In genomic region chr12:104519190-104519857, GRCh38 we compare ENCODE assay signal across 10 cellular contexts.
DNase-seq lines count a peak whose midpoint lies in the region; ATAC-seq and TF ChIP-seq lines count a peak whose summit lies in the region.
"Had no signal": no experiment of that assay in that cellular context is flagged by ENCODE, and none has a peak within 500 bp of the region (broad histone marks: within the 10 kb centered on the region; RNA-seq: fewer than 3 reads in every experiment).

No MANE protein-coding gene starts in this region.

- H3K4me1 ChIP-seq in CD4-positive, CD25-positive, alpha-beta regulatory T cell (ENCODE audit: control insufficient read depth, insufficient read depth, low read length, poor library complexity, severe bottlenecking) = peaks cover 82% of the 10 kb centered on the region
- H3K4me1 ChIP-seq in mucosa of descending colon (ENCODE audit: low read depth) = no peaks in the 10 kb centered on the region
- no peaks in the 10 kb centered on the region for H3K4me1 ChIP-seq in mammary epithelial cell (ENCODE audit: insufficient read depth, low read length)
- H3K4me1 ChIP-seq in thyroid gland = peaks cover 12 to 30% of the 10 kb centered on the region in 2 donors
- H3K4me1 ChIP-seq: Caco-2 had no signal

- no peak for TF ChIP-seq POLR2A in thyroid gland (IDR thresholded peaks at IDR 0.05)

- H3K4me3 Mint-ChIP-seq in CD4-positive, CD25-positive, alpha-beta regulatory T cell = peak overlapping the region in 3 of 4 donors; percentile 45 to 78 (median 60)
- peak overlapping the region; percentile 75 for H3K4me3 Mint-ChIP-seq in activated B cell treated with CpG ODN at 0.5 μM for 24 hours

- CTCF ChIA-PET in activated B cell treated with CpG ODN at 0.5 μM for 24 hours (lab: Charles Lee) (interaction anchor here (1.5 to 2.7 kb wide), 2 partner anchors 62 to 138 kb away, joined by 3 to 8 read pairs; no protein-coding TSS in a partner anchor), mammary epithelial cell (lab: Charles Lee; ENCODE audit: low non-redundant PET) (interaction anchor here (0.6 kb wide), 1 partner anchor 15 kb away, joined by 4 read pairs; no protein-coding TSS in a partner anchor)

- in situ Hi-C loops in mammary epithelial cell (cut with MboI; ENCODE audit: low sequenced_read_pairs in 2 of 2) = no loop called here

- peaks cover 0 to 1% (median 0%) of the 10 kb centered on the region in 7 donors for H3K9me3 Mint-ChIP-seq in CD4-positive, CD25-positive, alpha-beta regulatory T cell
- H3K9me3 Mint-ChIP-seq in activated B cell treated with CpG ODN at 0.5 μM for 24 hours = no peaks in the 10 kb centered on the region

- H3K4me3 ChIP-seq in CD4-positive, CD25-positive, alpha-beta regulatory T cell (ENCODE audit: low read depth, low read length) = peak overlapping the region; percentile 12
- H3K4me3 ChIP-seq in mucosa of descending colon = no peak overlapping the region
- no peak overlapping the region for H3K4me3 ChIP-seq in mammary epithelial cell (replicated peaks in 1 of 3; ENCODE audit: insufficient read depth in 1 of 3, low read depth in 2 of 3, low read length in 3 of 3)
- H3K4me3 ChIP-seq in thyroid gland (replicated peaks in 1 of 3) = no peak overlapping the region
- H3K4me3 ChIP-seq: adrenal gland had no signal

- 98% methylated on average over 5 of the region's 5 CpGs for WGBS in mammary epithelial cell (ENCODE audit: low coverage, missing lambda C conversion rate)
- WGBS in thyroid gland, 2 donors = 82 to 98% methylated on average over 5 of the region's 5 CpGs

- H3K27me3 ChIP-seq in CD4-positive, CD25-positive, alpha-beta regulatory T cell (ENCODE audit: control insufficient read depth, insufficient read depth, low read length) = no peaks in the 10 kb centered on the region
- no peaks in the 10 kb centered on the region for H3K27me3 ChIP-seq in mammary epithelial cell (ENCODE audit: insufficient read depth, low read length)
- H3K27me3 ChIP-seq in thyroid gland = no peaks in the 10 kb centered on the region
- H3K27me3 ChIP-seq: adrenal gland had no signal

- H3K9me3 ChIP-seq in CD4-positive, CD25-positive, alpha-beta regulatory T cell (ENCODE audit: control insufficient read depth in 2 of 2, low read length in 2 of 2) = no peaks in the 10 kb centered on the region
- H3K9me3 ChIP-seq in mucosa of descending colon (no peaks in the 10 kb centered on the region), mammary epithelial cell (replicated peaks; ENCODE audit: insufficient read depth, low read length) (no peaks in the 10 kb centered on the region), thyroid gland (no peaks in the 10 kb centered on the region)
- H3K9me3 ChIP-seq: adrenal gland, Caco-2 had no signal

- intact Hi-C loops in activated B cell treated with CpG ODN at 0.5 μM for 24 hours (cut with micrococcal nuclease) (no loop called here), mucosa of descending colon (cut with DNase I, micrococcal nuclease) (no loop called here), mammary epithelial cell (cut with micrococcal nuclease) (no loop called here), thyroid gland (cut with DNase I) (no loop called here)

- no TSS peak for BruUV-seq in mammary epithelial cell (replicated peaks; lab: Mats Ljungman, UMichigan)

- H3K27me3 Mint-ChIP-seq in CD4-positive, CD25-positive, alpha-beta regulatory T cell = no peaks in the 10 kb centered on the region
- H3K27me3 Mint-ChIP-seq in activated B cell treated with CpG ODN at 0.5 μM for 24 hours = no peaks in the 10 kb centered on the region

- H3K36me3 Mint-ChIP-seq in CD4-positive, CD25-positive, alpha-beta regulatory T cell = peaks cover under 1% of the 10 kb centered on the region
- peaks cover under 1% of the 10 kb centered on the region for H3K36me3 Mint-ChIP-seq in activated B cell treated with CpG ODN at 0.5 μM for 24 hours (ENCODE audit: low read depth)

- ATAC-seq in CD4-positive, CD25-positive, alpha-beta regulatory T cell (ENCODE audit: low read depth in 2 of 2) = peak; percentile 83 to 87
- peak; percentile 38 for ATAC-seq in HG03196 (IDR thresholded peaks at IDR 0.05; ENCODE audit: unreplicated experiment)
- ATAC-seq in activated B cell treated with CpG ODN at 0.5 μM for 24 hours (ENCODE audit: low read depth) = peak; percentile 53
- ATAC-seq in mucosa of descending colon = peak; percentile 60
- no peak for ATAC-seq in GM21360 (IDR thresholded peaks at IDR 0.05; ENCODE audit: unreplicated experiment)

- H3K79me2 ChIP-seq in mammary epithelial cell (ENCODE audit: insufficient read depth, low read length) = peaks cover 92% of the 10 kb centered on the region

- H3K4me2 ChIP-seq in mammary epithelial cell (ENCODE audit: insufficient read depth, low read depth, low read length) = no peak overlapping the region

- peak; percentile 38 to 55 (median 45) for DNase-seq in CD4-positive, CD25-positive, alpha-beta regulatory T cell
- DNase-seq in activated B cell treated with CpG ODN at 0.5 μM for 24 hours = no peak
- DNase-seq in mucosa of descending colon = no peak
- DNase-seq in NCI-H446 treated with DMSO at 0.1 percent for 48 hours (lab: John Stamatoyannopoulos, UW) = no peak
- no peak for DNase-seq in mammary epithelial cell
- DNase-seq in thyroid gland = no peak
- DNase-seq: adrenal gland, Caco-2 had no signal

- H3K36me3 ChIP-seq in CD4-positive, CD25-positive, alpha-beta regulatory T cell (ENCODE audit: control insufficient read depth, insufficient read depth, low read length) = peaks cover 5% of the 10 kb centered on the region
- H3K36me3 ChIP-seq in mucosa of descending colon (ENCODE audit: low read depth) = no peaks in the 10 kb centered on the region
- no peaks in the 10 kb centered on the region for H3K36me3 ChIP-seq in mammary epithelial cell (ENCODE audit: insufficient read depth, low read length)
- no peaks in the 10 kb centered on the region for H3K36me3 ChIP-seq in thyroid gland
- H3K36me3 ChIP-seq: adrenal gland had no signal

- dilution Hi-C loops in mammary epithelial cell (cut with HindIII; ENCODE audit: low sequenced_read_pairs) = no loop called here

- POLR2A ChIA-PET in activated B cell treated with CpG ODN at 0.5 μM for 24 hours (lab: Charles Lee) = interaction anchor here (0.9 to 1.7 kb wide), 5 partner anchors 14 to 61 kb away, joined by 3 to 9 read pairs (median 7); no protein-coding TSS in a partner anchor

- peaks cover 55 to 99% (median 90%) of the 10 kb centered on the region in 4 donors for H3K4me1 Mint-ChIP-seq in CD4-positive, CD25-positive, alpha-beta regulatory T cell
- peaks cover 89% of the 10 kb centered on the region for H3K4me1 Mint-ChIP-seq in activated B cell treated with CpG ODN at 0.5 μM for 24 hours

- peak overlapping the region; percentile 65 to 87 (median 82) for H3K27ac Mint-ChIP-seq in CD4-positive, CD25-positive, alpha-beta regulatory T cell
- H3K27ac Mint-ChIP-seq in activated B cell treated with CpG ODN at 0.5 μM for 24 hours = peak overlapping the region; percentile 62

- H2AFZ ChIP-seq in mammary epithelial cell (ENCODE audit: low read depth, low read length) = no peak overlapping the region

- H4K20me1 ChIP-seq in mammary epithelial cell (ENCODE audit: insufficient read depth, low read length) = no peaks in the 10 kb centered on the region

- TF ChIP-seq CTCF in activated B cell treated with CpG ODN at 0.5 μM for 24 hours (IDR thresholded peaks at IDR 0.05) (no peak), mucosa of descending colon (IDR thresholded peaks at IDR 0.05) (no peak), mammary epithelial cell (conservative IDR thresholded peaks at IDR 0.05 in 1 of 2, IDR thresholded peaks at IDR 0.05 in 1 of 2; ENCODE audit: extremely low read depth in 1 of 2, insufficient read depth in 1 of 2, low read depth in 1 of 2, low read length in 2 of 2) (no peak), thyroid gland (IDR thresholded peaks at IDR 0.05) (no peak)

- H3K27ac ChIP-seq in CD4-positive, CD25-positive, alpha-beta regulatory T cell (ENCODE audit: insufficient read depth, low read length, poor library complexity, severe bottlenecking) = peak overlapping the region; percentile 45
- H3K27ac ChIP-seq in mammary epithelial cell (ENCODE audit: insufficient read depth, low read depth, low read length) = no peak overlapping the region
- no peak overlapping the region for H3K27ac ChIP-seq in thyroid gland
- H3K27ac ChIP-seq: adrenal gland had no signal

- H3K9ac ChIP-seq in mammary epithelial cell (ENCODE audit: insufficient read depth, low read length) = no peak overlapping the region

Comparison
In these comparisons a context has a peak if more than half of its experiments do, and no peak if none do; other contexts are left out.
1. DNase-seq: peak in CD4-positive, CD25-positive, alpha-beta regulatory T cell (3 of 3); none in activated B cell treated with CpG ODN at 0.5 μM for 24 hours (single experiment), mucosa of descending colon (0 of 3), NCI-H446 treated with DMSO at 0.1 percent for 48 hours (single experiment), mammary epithelial cell (single experiment) and thyroid gland (0 of 2).